8 cellular contexts compared by ENCODE assay signal in the genomic region with DNA sequence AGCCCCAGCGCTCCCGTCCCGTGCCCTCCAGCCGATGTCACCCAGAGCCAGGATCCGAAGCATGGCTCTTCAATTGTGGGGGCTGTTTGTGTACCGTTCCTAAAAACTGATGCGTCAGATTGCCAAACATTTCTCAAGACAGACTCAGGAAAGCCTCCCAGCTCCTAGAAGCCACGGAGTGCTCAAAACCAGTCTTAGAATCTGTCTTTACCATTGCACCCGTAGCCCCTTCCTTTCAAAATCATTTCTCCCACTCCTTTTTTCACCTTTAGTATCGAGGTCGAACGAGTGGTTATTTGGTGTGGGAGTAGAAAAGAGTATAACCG. TPM values are rescaled to one million over a fixed set of nuclear protein-coding genes. Genes with fewer than 3 reads are reported as not detected.
DNase-seq lines count a peak whose midpoint lies in the region; ATAC-seq and TF ChIP-seq lines count a peak whose summit lies in the region.

No MANE protein-coding gene starts in this region.

- no peaks in the 10 kb centered on the region for H3K36me3 ChIP-seq in duodenal mucosa (ENCODE audit: control insufficient read depth in 1 of 2, insufficient read depth in 2 of 2, low read length in 2 of 2)

- peaks cover 28% of the 10 kb centered on the region for H3K4me1 Mint-ChIP-seq in neural crest cell

- H3K36me3 Mint-ChIP-seq in neural crest cell (ENCODE audit: low read depth): no peaks in the 10 kb centered on the region

- DNase-seq in GM12865 (ENCODE audit: low read depth) (no peak), NAMALWA (ENCODE audit: low spot score) (peak; percentile 58), neural crest cell (ENCODE audit: low read depth, low spot score) (no peak), NCI-H128 (lab: John Stamatoyannopoulos, UW; ENCODE audit: unreplicated experiment) (no peak), NCI-H510A treated with DMSO at 0.1 percent for 48 hours (lab: John Stamatoyannopoulos, UW) (no peak), RPMI8226 (no peak)

- no peaks in the 10 kb centered on the region for H3K27me3 ChIP-seq in duodenal mucosa (ENCODE audit: control insufficient read depth in 1 of 2, insufficient read depth in 2 of 2, low read length in 2 of 2)

- H3K9me3 Mint-ChIP-seq in neural crest cell: peaks cover 4% of the 10 kb centered on the region

- ATAC-seq in GM21529 (IDR thresholded peaks at IDR 0.05; ENCODE audit: unreplicated experiment): no peak

- no peaks in the 10 kb centered on the region for H3K9me3 ChIP-seq in duodenal mucosa (ENCODE audit: control insufficient read depth in 1 of 2, low read length in 2 of 2)

- H3K27me3 Mint-ChIP-seq in neural crest cell (ENCODE audit: low read depth): no peaks in the 10 kb centered on the region

- peak overlapping the region; percentile 68 for H3K27ac ChIP-seq in duodenal mucosa (ENCODE audit: low read depth, low read length)

- TF ChIP-seq CTCF in GM12865 (IDR thresholded peaks at IDR 0.05; ENCODE audit: insufficient read depth, low read depth, low read length, missing control alignments) (no peak), neural crest cell (conservative IDR thresholded peaks at IDR 0.05) (peak; percentile 16)

- H3K4me1 ChIP-seq in duodenal mucosa (ENCODE audit: control insufficient read depth in 1 of 2, insufficient read depth in 2 of 2, low read length in 2 of 2): peaks cover 23 to 28% of the 10 kb centered on the region in 2 donors

- H3K4me3 Mint-ChIP-seq in neural crest cell: peak overlapping the region; percentile 98

- H3K27ac Mint-ChIP-seq in neural crest cell (ENCODE audit: unreplicated experiment): peak overlapping the region; percentile 100

- peak overlapping the region; percentile 88 for H3K9ac ChIP-seq in duodenal mucosa (ENCODE audit: low read depth in 1 of 2, low read length in 2 of 2)

- H3K4me3 ChIP-seq in GM12865 (ENCODE audit: low read depth, low read length) (peak overlapping the region; percentile 66), duodenal mucosa (ENCODE audit: low read depth in 1 of 2, low read length in 2 of 2) (peak overlapping the region; percentile 79 to 90)

RNA-seq across cellular contexts. Expression of gene STK38L, which starts 0.6 kb away (rescaled TPM):
- total RNA-seq in neural crest cell: 29.9 and 34.2 TPM in 2 replicates
